In genomic region chr10:68142761-68143160, GRCh38 we compare ENCODE assay signal across 21 cellular contexts. TPM values are rescaled to one million over a fixed set of nuclear protein-coding genes. Genes with fewer than 3 reads are reported as not detected.
DNase-seq lines count a peak whose midpoint lies in the region; ATAC-seq, FAIRE-seq and TF ChIP-seq lines count a peak whose summit lies in the region.
"Had no signal": no experiment of that assay in that cellular context is flagged by ENCODE, and none has a peak within 500 bp of the region (broad histone marks: within the 10 kb centered on the region; RNA-seq: fewer than 3 reads in every experiment).

No MANE protein-coding gene starts in this region.

- H3K4me3 ChIP-seq in tibial nerve = no peak overlapping the region
- H3K4me3 ChIP-seq: GM23248 had no signal

- no peaks in the 10 kb centered on the region for H3K4me1 ChIP-seq in tibial nerve

- FAIRE-seq in RCC 7860 (lab: Jason Lieb, UNC) = no peak
- FAIRE-seq: A204.1, D721Med, G401.6, GM12891, GM19239, HepG2 had no signal

- H3K27ac ChIP-seq in tibial nerve = no peak overlapping the region
- H3K27ac ChIP-seq: C4-2B, GM23248 had no signal

- TF ChIP-seq POLR2A in tibial nerve (IDR thresholded peaks at IDR 0.05) = no peak

- no peak for TF ChIP-seq CTCF in tibial nerve (IDR thresholded peaks at IDR 0.05)

- WGBS in tibial nerve, 2 donors = 74 to 82% methylated on average over 4 of the region's 4 CpGs

- H3K9me3 ChIP-seq in tibial nerve = no peaks in the 10 kb centered on the region
- H3K9me3 ChIP-seq: Caco-2 had no signal

- H3K27me3 ChIP-seq in tibial nerve = no peaks in the 10 kb centered on the region

- H3K36me3 ChIP-seq in tibial nerve = no peaks in the 10 kb centered on the region

- ATAC-seq in GM18498 (IDR thresholded peaks at IDR 0.05; ENCODE audit: unreplicated experiment) (no peak), GM18867 (IDR thresholded peaks at IDR 0.05; ENCODE audit: unreplicated experiment) (no peak)
- ATAC-seq: HepG2 had no signal

- peak; percentile 14 for DNase-seq in HT1080 (ENCODE audit: low read depth)
- DNase-seq in RCC 7860 (ENCODE audit: low spot score) = peak; percentile 33
- peak; percentile 85 for DNase-seq in dermis blood vessel endothelial cell
- DNase-seq in smooth muscle cell of the brain vasculature (ENCODE audit: low read depth, low spot score) = peak; percentile 41
- no peak for DNase-seq in tibial nerve (ENCODE audit: low spot score in 2 of 2)
- DNase-seq: ACHN; AML-193; Caco-2; CD4-positive, alpha-beta T cell; GM23248; HCEC 1CT; KG1 had no signal

- TF ChIP-seq EP300 in tibial nerve (IDR thresholded peaks at IDR 0.05) = no peak

RNA-seq across cellular contexts. Expression of gene MYPN, which starts 33.5 kb away (rescaled TPM):
- 3.6 and 3.9 TPM in 2 replicates for total RNA-seq in HT1080 (2014; rRNA removed; shearing (Covaris generic))
- polyA plus RNA-seq in HT1080 (2015; cell fraction: cytosol; rRNA removed) = 1.3 and 1.9 TPM in 2 replicates
- polyA plus RNA-seq in HT1080 (2015; cell fraction: nucleus; rRNA removed) = 3.3 and 4.2 TPM in 2 replicates
- total RNA-seq in dermis blood vessel endothelial cell (under 0.01 TPM in 1 of 2 replicates, not detected in the other), tibial nerve (not detected)
- total RNA-seq: Caco-2; CD4-positive, alpha-beta T cell; HepG2 had no signal
- polyA plus RNA-seq: HepG2 had no signal

Comparison
In these comparisons a context has a peak if more than half of its experiments do, and no peak if none do; other contexts are left out.
1. DNase-seq: peak in HT1080 (single experiment), RCC 7860 (single experiment), dermis blood vessel endothelial cell (single experiment) and smooth muscle cell of the brain vasculature (single experiment); none in tibial nerve (0 of 2).